Comparison of ENCODE assay signal across 1 cellular context in the genomic region with DNA sequence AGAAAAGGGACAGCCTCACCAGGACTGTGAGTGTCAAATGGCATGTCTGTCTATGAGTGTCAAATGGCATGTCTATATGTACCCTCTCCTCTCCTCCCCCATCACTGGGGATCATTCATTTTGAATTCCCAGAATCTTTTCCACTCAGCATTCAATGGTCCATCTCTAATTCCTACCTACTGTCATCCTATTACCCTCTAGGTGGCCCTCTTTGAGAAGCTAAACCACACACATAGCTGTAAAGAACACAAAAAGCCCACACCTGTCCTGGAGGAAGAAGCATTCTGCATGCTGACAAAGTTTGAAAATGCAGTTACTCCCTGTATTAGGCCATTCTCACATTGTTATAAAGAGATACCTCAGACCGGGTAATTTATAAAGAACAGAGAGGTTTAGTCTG.
TF ChIP-seq lines count a peak whose summit lies in the region.

No MANE protein-coding gene starts in this region.

TF ChIP-seq in GM23338, 12 proteins besides CTCF, POLR2A, EP300 and RAD21 (continued from another document):
- TF ChIP-seq, protein P1, sequence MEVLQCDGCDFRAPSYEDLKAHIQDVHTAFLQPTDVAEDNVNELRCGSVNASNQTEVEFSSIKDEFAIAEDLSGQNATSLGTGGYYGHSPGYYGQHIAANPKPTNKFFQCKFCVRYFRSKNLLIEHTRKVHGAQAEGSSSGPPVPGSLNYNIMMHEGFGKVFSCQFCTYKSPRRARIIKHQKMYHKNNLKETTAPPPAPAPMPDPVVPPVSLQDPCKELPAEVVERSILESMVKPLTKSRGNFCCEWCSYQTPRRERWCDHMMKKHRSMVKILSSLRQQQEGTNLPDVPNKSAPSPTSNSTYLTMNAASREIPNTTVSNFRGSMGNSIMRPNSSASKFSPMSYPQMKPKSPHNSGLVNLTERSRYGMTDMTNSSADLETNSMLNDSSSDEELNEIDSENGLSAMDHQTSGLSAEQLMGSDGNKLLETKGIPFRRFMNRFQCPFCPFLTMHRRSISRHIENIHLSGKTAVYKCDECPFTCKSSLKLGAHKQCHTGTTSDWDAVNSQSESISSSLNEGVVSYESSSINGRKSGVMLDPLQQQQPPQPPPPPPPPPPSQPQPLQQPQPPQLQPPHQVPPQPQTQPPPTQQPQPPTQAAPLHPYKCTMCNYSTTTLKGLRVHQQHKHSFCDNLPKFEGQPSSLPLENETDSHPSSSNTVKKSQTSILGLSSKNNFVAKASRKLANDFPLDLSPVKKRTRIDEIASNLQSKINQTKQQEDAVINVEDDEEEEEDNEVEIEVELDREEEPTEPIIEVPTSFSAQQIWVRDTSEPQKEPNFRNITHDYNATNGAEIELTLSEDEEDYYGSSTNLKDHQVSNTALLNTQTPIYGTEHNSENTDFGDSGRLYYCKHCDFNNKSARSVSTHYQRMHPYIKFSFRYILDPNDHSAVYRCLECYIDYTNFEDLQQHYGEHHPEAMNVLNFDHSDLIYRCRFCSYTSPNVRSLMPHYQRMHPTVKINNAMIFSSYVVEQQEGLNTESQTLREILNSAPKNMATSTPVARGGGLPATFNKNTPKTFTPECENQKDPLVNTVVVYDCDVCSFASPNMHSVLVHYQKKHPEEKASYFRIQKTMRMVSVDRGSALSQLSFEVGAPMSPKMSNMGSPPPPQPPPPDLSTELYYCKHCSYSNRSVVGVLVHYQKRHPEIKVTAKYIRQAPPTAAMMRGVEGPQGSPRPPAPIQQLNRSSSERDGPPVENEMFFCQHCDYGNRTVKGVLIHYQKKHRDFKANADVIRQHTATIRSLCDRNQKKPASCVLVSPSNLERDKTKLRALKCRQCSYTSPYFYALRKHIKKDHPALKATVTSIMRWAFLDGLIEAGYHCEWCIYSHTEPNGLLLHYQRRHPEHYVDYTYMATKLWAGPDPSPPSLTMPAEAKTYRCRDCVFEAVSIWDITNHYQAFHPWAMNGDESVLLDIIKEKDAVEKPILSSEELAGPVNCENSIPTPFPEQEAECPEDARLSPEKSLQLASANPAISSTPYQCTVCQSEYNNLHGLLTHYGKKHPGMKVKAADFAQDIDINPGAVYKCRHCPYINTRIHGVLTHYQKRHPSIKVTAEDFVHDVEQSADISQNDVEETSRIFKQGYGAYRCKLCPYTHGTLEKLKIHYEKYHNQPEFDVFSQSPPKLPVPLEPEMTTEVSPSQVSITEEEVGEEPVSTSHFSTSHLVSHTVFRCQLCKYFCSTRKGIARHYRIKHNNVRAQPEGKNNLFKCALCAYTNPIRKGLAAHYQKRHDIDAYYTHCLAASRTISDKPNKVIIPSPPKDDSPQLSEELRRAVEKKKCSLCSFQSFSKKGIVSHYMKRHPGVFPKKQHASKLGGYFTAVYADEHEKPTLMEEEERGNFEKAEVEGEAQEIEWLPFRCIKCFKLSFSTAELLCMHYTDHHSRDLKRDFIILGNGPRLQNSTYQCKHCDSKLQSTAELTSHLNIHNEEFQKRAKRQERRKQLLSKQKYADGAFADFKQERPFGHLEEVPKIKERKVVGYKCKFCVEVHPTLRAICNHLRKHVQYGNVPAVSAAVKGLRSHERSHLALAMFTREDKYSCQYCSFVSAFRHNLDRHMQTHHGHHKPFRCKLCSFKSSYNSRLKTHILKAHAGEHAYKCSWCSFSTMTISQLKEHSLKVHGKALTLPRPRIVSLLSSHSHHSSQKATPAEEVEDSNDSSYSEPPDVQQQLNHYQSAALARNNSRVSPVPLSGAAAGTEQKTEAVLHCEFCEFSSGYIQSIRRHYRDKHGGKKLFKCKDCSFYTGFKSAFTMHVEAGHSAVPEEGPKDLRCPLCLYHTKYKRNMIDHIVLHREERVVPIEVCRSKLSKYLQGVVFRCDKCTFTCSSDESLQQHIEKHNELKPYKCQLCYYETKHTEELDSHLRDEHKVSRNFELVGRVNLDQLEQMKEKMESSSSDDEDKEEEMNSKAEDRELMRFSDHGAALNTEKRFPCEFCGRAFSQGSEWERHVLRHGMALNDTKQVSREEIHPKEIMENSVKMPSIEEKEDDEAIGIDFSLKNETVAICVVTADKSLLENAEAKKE (CRISPR knock-in tag; IDR thresholded peaks at IDR 0.05), result no peak
- no peak for TF ChIP-seq EZH2 (IDR thresholded peaks at IDR 0.05; ENCODE audit: low read depth, unreplicated experiment)
- no peak for TF ChIP-seq JUNB (IDR thresholded peaks at IDR 0.05; ENCODE audit: unreplicated experiment)
- TF ChIP-seq NANOG (IDR thresholded peaks at IDR 0.05; ENCODE audit: borderline replicate concordance), result no peak
- no peak for TF ChIP-seq CREB1 (CRISPR knock-in tag; IDR thresholded peaks at IDR 0.05; ENCODE audit: low read depth)
